In genomic region chr16:53922805-53923645, GRCh38 we compare ENCODE assay signal across 14 cellular contexts.
DNase-seq lines count a peak whose midpoint lies in the region; ATAC-seq and TF ChIP-seq lines count a peak whose summit lies in the region.
"Had no signal": no experiment of that assay in that cellular context is flagged by ENCODE, and none has a peak within 500 bp of the region (broad histone marks: within the 10 kb centered on the region; RNA-seq: fewer than 3 reads in every experiment).

No MANE protein-coding gene starts in this region.

- H3K4me1 ChIP-seq in hepatocyte (ENCODE audit: insufficient read depth) (peaks cover 31% of the 10 kb centered on the region), PC-3 (ENCODE audit: insufficient read depth, low read length) (no peaks in the 10 kb centered on the region)

- H3K9me3 ChIP-seq in hepatocyte (ENCODE audit: low read depth) (no peaks in the 10 kb centered on the region), PC-3 (ENCODE audit: low read length) (no peaks in the 10 kb centered on the region)

- H3K9me2 ChIP-seq in hepatocyte (replicated peaks; ENCODE audit: insufficient read depth) (no peaks in the 10 kb centered on the region), PC-3 (replicated peaks; ENCODE audit: low read length) (no peaks in the 10 kb centered on the region)

- H3K79me2 ChIP-seq in hepatocyte: no peaks in the 10 kb centered on the region
- no peaks in the 10 kb centered on the region for H3K79me2 ChIP-seq in PC-3 (ENCODE audit: low read length)

- H3K27ac ChIP-seq in hepatocyte (no peak overlapping the region), PC-3 (ENCODE audit: low read length) (no peak overlapping the region)
- H3K27ac ChIP-seq: C4-2B had no signal

- CTCF ChIA-PET in HEK293T (lab: Yijun Ruan, JAX): interaction anchor here (0.5 kb wide), 1 partner anchor 27 kb away, joined by 3 read pairs; no protein-coding TSS in a partner anchor
- CTCF ChIA-PET in PC-3 (lab: Charles Lee): no interaction called here

- no peaks in the 10 kb centered on the region for H3F3A ChIP-seq in PC-3 (ENCODE audit: low read length, unreplicated experiment)

- no peak overlapping the region for H3K4me3 ChIP-seq in hepatocyte
- no peak overlapping the region for H3K4me3 ChIP-seq in PC-3 (ENCODE audit: low read length)
- H3K4me3 ChIP-seq: GM12878 had no signal

- TF ChIP-seq CTCF in hepatocyte (IDR thresholded peaks at IDR 0.05; ENCODE audit: poor library complexity): no peak
- no peak for TF ChIP-seq CTCF in PC-3 (conservative IDR thresholded peaks at IDR 0.05; ENCODE audit: low read depth, low read length)

- WGBS in hepatocyte (ENCODE audit: low lambda C conversion rate, missing lambda C conversion rate): 56% methylated on average over 10 of the region's 10 CpGs

- no peaks in the 10 kb centered on the region for H3K27me3 ChIP-seq in hepatocyte
- H3K27me3 ChIP-seq in PC-3 (ENCODE audit: low read length): no peaks in the 10 kb centered on the region

- H3K9ac ChIP-seq in PC-3 (ENCODE audit: low read length): no peak overlapping the region

- intact Hi-C loops in Right ventricle myocardium superior (cut with DNase I) (no loop called here), PC-3 (cut with micrococcal nuclease) (no loop called here)

- H2AFZ ChIP-seq in hepatocyte: no peak overlapping the region
- H2AFZ ChIP-seq in PC-3 (ENCODE audit: low read length): no peak overlapping the region

- no peaks in the 10 kb centered on the region for H3K36me3 ChIP-seq in hepatocyte (replicated peaks; ENCODE audit: insufficient read depth, low read depth)
- no peaks in the 10 kb centered on the region for H3K36me3 ChIP-seq in PC-3 (ENCODE audit: low read depth, low read length)

- no TSS peak for BruUV-seq in PC-3 (replicated peaks; lab: Mats Ljungman, UMichigan)

- DNase-seq in HEK293T (ENCODE audit: extremely low spot score) (no peak), NCI-H1417 (lab: John Stamatoyannopoulos, UW) (peak; percentile 61 to 90 (median 83)), NCI-H748 treated with DMSO at 0.1 percent for 48 hours (lab: John Stamatoyannopoulos, UW) (peak; percentile 45), hepatocyte (ENCODE audit: low spot score) (no peak), Right ventricle myocardium superior (no peak), PC-3 (no peak)
- DNase-seq: anterior cingulate cortex, cortex of kidney, posterior cingulate gyrus had no signal

- ATAC-seq in activated CD4-positive, CD25-positive, alpha-beta regulatory T cell treated with anti-CD3 and anti-CD28 coated beads, Interleukin-2, amount 50 U/mL, for 24 hours: no peak
- ATAC-seq in Right ventricle myocardium superior (ENCODE audit: poor library complexity): no peak
- ATAC-seq in PC-3: no peak
- ATAC-seq: esophagus mucosa, GM12878, Right ventricle myocardium inferior had no signal

- POLR2A ChIA-PET in HEK293T (lab: Yijun Ruan, JAX): interaction anchor here (1.0 kb wide), 1 partner anchor 68 kb away, joined by 3 read pairs; no protein-coding TSS in a partner anchor
- POLR2A ChIA-PET in PC-3 (lab: Charles Lee; ENCODE audit: unreplicated experiment): no interaction called here

- no peaks in the 10 kb centered on the region for H4K20me1 ChIP-seq in hepatocyte (ENCODE audit: insufficient read depth, poor library complexity, severe bottlenecking)
- no peaks in the 10 kb centered on the region for H4K20me1 ChIP-seq in PC-3 (ENCODE audit: low read length)

- peak overlapping the region; percentile 27 for H3K4me2 ChIP-seq in hepatocyte
- no peak overlapping the region for H3K4me2 ChIP-seq in PC-3 (ENCODE audit: low read length)

TF ChIP-seq in HEK293T, 16 proteins besides CTCF, POLR2A, EP300 and RAD21:
- TF ChIP-seq TARDBP (IDR thresholded peaks at IDR 0.05): no peak
- peak; percentile 69 for TF ChIP-seq PKNOX1 (IDR thresholded peaks at IDR 0.05)
TF ChIP-seq in HEK293T: peak in this region for 1.

Comparison
In these comparisons a context has a peak if more than half of its experiments do, and no peak if none do; other contexts are left out.
1. DNase-seq: peak in NCI-H1417 (3 of 3) and NCI-H748 treated with DMSO at 0.1 percent for 48 hours (single experiment); none in HEK293T (single experiment), hepatocyte (single experiment), Right ventricle myocardium superior (single experiment) and PC-3 (single experiment).